ENCODE assay signal across 17 cellular contexts in the genomic region with DNA sequence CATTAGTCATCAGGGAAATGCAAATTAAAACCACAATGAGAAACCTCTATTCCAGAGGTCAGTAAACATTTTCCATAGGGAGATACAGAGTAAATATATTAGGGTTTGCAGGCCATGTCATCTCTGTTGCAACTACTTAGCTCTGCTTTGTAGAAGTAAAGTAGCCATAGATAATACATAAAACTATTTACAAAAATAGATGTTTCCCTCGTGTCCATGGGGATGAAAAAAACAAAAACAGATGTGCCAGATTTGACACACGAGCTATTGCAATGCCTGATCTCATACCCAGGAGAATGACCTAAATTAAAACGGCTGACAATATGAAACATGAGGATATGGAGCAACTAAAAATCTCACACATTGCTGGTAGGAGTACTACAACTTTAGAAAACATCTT. TPM values are rescaled to one million over a fixed set of nuclear protein-coding genes. Genes with fewer than 3 reads are reported as not detected.
DNase-seq lines count a peak whose midpoint lies in the region; ATAC-seq and TF ChIP-seq lines count a peak whose summit lies in the region.
"Had no signal": no experiment of that assay in that cellular context is flagged by ENCODE, and none has a peak within 500 bp of the region (broad histone marks: within the 10 kb centered on the region; RNA-seq: fewer than 3 reads in every experiment).

No MANE protein-coding gene starts in this region.

- no peak for TF ChIP-seq CTCF in fibroblast of villous mesenchyme (IDR thresholded peaks at IDR 0.05; ENCODE audit: insufficient read depth, low read depth, low read length)

- peaks cover 45% of the 10 kb centered on the region for H3K36me3 Mint-ChIP-seq in stimulated activated naive CD8-positive, alpha-beta T cell treated with anti-CD3 and anti-CD28 coated beads, Interleukin-15, Interleukin-2, amounts not matched to agents 100 ng/mL and 50 ng/mL, for 24 hours (ENCODE audit: low read depth)
- H3K36me3 Mint-ChIP-seq in T-helper 17 cell (ENCODE audit: low read depth) = peaks cover 15% of the 10 kb centered on the region

- H3K27ac Mint-ChIP-seq in stimulated activated naive CD8-positive, alpha-beta T cell treated with anti-CD3 and anti-CD28 coated beads, Interleukin-15, Interleukin-2, amounts not matched to agents 100 ng/mL and 50 ng/mL, for 24 hours = peak overlapping the region; percentile 38
- H3K27ac Mint-ChIP-seq in stimulated activated naive CD8-positive, alpha-beta T cell treated with anti-CD3 and anti-CD28 coated beads, Interleukin-15, amount 100 ng/mL, for 72 hours = no peak overlapping the region
- peak overlapping the region; percentile 63 for H3K27ac Mint-ChIP-seq in T-helper 17 cell
- H3K27ac Mint-ChIP-seq: activated CD8-positive, alpha-beta T cell treated with anti-CD3 and anti-CD28 coated beads, Interleukin-2, amount 10 ng/mL, durations not matched to agents 7 days and 5 days; natural killer cell treated with Interleukin-12 subunit alpha and Interleukin-12 subunit beta and Interleukin-15 and Interleukin-18, amount 100 ng/mL, for 72 hours had no signal

- no peak for ATAC-seq in stimulated activated naive CD8-positive, alpha-beta T cell treated with anti-CD3 and anti-CD28 coated beads, Interleukin-15, amount 100 ng/mL, for 72 hours
- no peak for ATAC-seq in T-helper 17 cell
- ATAC-seq in GM19395 (IDR thresholded peaks at IDR 0.05; ENCODE audit: unreplicated experiment) = no peak
- no peak for ATAC-seq in HG03280 (IDR thresholded peaks at IDR 0.05; ENCODE audit: unreplicated experiment)
- ATAC-seq: activated CD8-positive, alpha-beta T cell treated with anti-CD3 and anti-CD28 coated beads, Interleukin-2, amount 10 ng/mL, durations not matched to agents 7 days and 5 days; esophagus mucosa; natural killer cell treated with Interleukin-12 subunit alpha and Interleukin-12 subunit beta and Interleukin-15 and Interleukin-18, amount 100 ng/mL, for 72 hours had no signal

- no peak for DNase-seq in stimulated activated naive CD8-positive, alpha-beta T cell treated with anti-CD3 and anti-CD28 coated beads, Interleukin-15, amount 100 ng/mL, for 72 hours
- DNase-seq in T-helper 17 cell (no peak), fibroblast of villous mesenchyme (ENCODE audit: low read depth) (peak; percentile 97), OCI-M2 (lab: John Stamatoyannopoulos, UW; ENCODE audit: unreplicated experiment) (no peak), NCI-H748 treated with DMSO at 0.1 percent for 48 hours (lab: John Stamatoyannopoulos, UW) (no peak)
- DNase-seq: activated CD8-positive, alpha-beta T cell treated with anti-CD3 and anti-CD28 coated beads, Interleukin-2, amount 10 ng/mL, durations not matched to agents 7 days and 5 days; AML-193; dermis blood vessel endothelial cell; GOT3; NCI-H1105 treated with DMSO at 0.1 percent for 48 hours had no signal

- H3K27me3 Mint-ChIP-seq in stimulated activated naive CD8-positive, alpha-beta T cell treated with anti-CD3 and anti-CD28 coated beads, Interleukin-15, Interleukin-2, amounts not matched to agents 100 ng/mL and 50 ng/mL, for 24 hours = no peaks in the 10 kb centered on the region
- no peaks in the 10 kb centered on the region for H3K27me3 Mint-ChIP-seq in stimulated activated naive CD8-positive, alpha-beta T cell treated with anti-CD3 and anti-CD28 coated beads, Interleukin-15, amount 100 ng/mL, for 72 hours
- no peaks in the 10 kb centered on the region for H3K27me3 Mint-ChIP-seq in T-helper 17 cell
- H3K27me3 Mint-ChIP-seq: natural killer cell treated with Interleukin-12 subunit alpha and Interleukin-12 subunit beta and Interleukin-15 and Interleukin-18, amount 100 ng/mL, for 72 hours had no signal

- no peak overlapping the region for H3K4me3 ChIP-seq in fibroblast of villous mesenchyme (ENCODE audit: low read depth, low read length)
- H3K4me3 ChIP-seq: SK-N-MC, thoracic aorta had no signal

- no peaks in the 10 kb centered on the region for H3K9me3 ChIP-seq in T-helper 17 cell (ENCODE audit: control insufficient read depth, low read length, poor library complexity, severe bottlenecking)
- H3K9me3 ChIP-seq: thoracic aorta had no signal

- H3K4me3 Mint-ChIP-seq in stimulated activated naive CD8-positive, alpha-beta T cell treated with anti-CD3 and anti-CD28 coated beads, Interleukin-15, Interleukin-2, amounts not matched to agents 100 ng/mL and 50 ng/mL, for 24 hours = no peak overlapping the region
- H3K4me3 Mint-ChIP-seq in stimulated activated naive CD8-positive, alpha-beta T cell treated with anti-CD3 and anti-CD28 coated beads, Interleukin-15, amount 100 ng/mL, for 72 hours = no peak overlapping the region
- no peak overlapping the region for H3K4me3 Mint-ChIP-seq in T-helper 17 cell
- H3K4me3 Mint-ChIP-seq: activated CD8-positive, alpha-beta T cell treated with anti-CD3 and anti-CD28 coated beads, Interleukin-2, amount 10 ng/mL, durations not matched to agents 7 days and 5 days; natural killer cell treated with Interleukin-12 subunit alpha and Interleukin-12 subunit beta and Interleukin-15 and Interleukin-18, amount 100 ng/mL, for 72 hours had no signal

- no peaks in the 10 kb centered on the region for H3K9me3 Mint-ChIP-seq in stimulated activated naive CD8-positive, alpha-beta T cell treated with anti-CD3 and anti-CD28 coated beads, Interleukin-15, Interleukin-2, amounts not matched to agents 100 ng/mL and 50 ng/mL, for 24 hours
- H3K9me3 Mint-ChIP-seq in stimulated activated naive CD8-positive, alpha-beta T cell treated with anti-CD3 and anti-CD28 coated beads, Interleukin-15, amount 100 ng/mL, for 72 hours = no peaks in the 10 kb centered on the region
- H3K9me3 Mint-ChIP-seq: natural killer cell treated with Interleukin-12 subunit alpha and Interleukin-12 subunit beta and Interleukin-15 and Interleukin-18, amount 100 ng/mL, for 72 hours had no signal

- H3K4me1 Mint-ChIP-seq in stimulated activated naive CD8-positive, alpha-beta T cell treated with anti-CD3 and anti-CD28 coated beads, Interleukin-15, Interleukin-2, amounts not matched to agents 100 ng/mL and 50 ng/mL, for 24 hours (ENCODE audit: low read depth) = peaks cover 5% of the 10 kb centered on the region
- peaks cover 5% of the 10 kb centered on the region for H3K4me1 Mint-ChIP-seq in stimulated activated naive CD8-positive, alpha-beta T cell treated with anti-CD3 and anti-CD28 coated beads, Interleukin-15, amount 100 ng/mL, for 72 hours
- H3K4me1 Mint-ChIP-seq in T-helper 17 cell = peaks cover 14% of the 10 kb centered on the region

RNA-seq across cellular contexts. Expression of a gene that starts 17.3 kb away (rescaled TPM):
- total RNA-seq in T-helper 17 cell (10 to 100 TPM; 24.2 to 30.0 TPM), fibroblast of villous mesenchyme (30.0 and 45.8 TPM in 2 replicates)

RNA-seq across cellular contexts. Expression of a gene that starts 43.7 kb away (rescaled TPM):
- 1 to 10 TPM; 4.1 to 4.7 TPM for total RNA-seq in T-helper 17 cell
- 21.6 and 33.2 TPM in 2 replicates for total RNA-seq in fibroblast of villous mesenchyme

RNA-seq across cellular contexts. Expression of a gene that starts 49.1 kb away (rescaled TPM):
- total RNA-seq in T-helper 17 cell (10 to 100 TPM; 65.5 to 75.3 TPM), fibroblast of villous mesenchyme (35.8 and 37.6 TPM in 2 replicates)

Comparison
In these comparisons a context has a peak if more than half of its experiments do, and no peak if none do; other contexts are left out.
1. H3K27ac Mint-ChIP-seq: peak in stimulated activated naive CD8-positive, alpha-beta T cell treated with anti-CD3 and anti-CD28 coated beads, Interleukin-15, Interleukin-2, amounts not matched to agents 100 ng/mL and 50 ng/mL, for 24 hours (single experiment) and T-helper 17 cell (single experiment); none in stimulated activated naive CD8-positive, alpha-beta T cell treated with anti-CD3 and anti-CD28 coated beads, Interleukin-15, amount 100 ng/mL, for 72 hours (0 of 2).